ENCODE assay signal across 33 cellular contexts in genomic region chr6:29399525-29399924, GRCh38. TPM values are rescaled to one million over a fixed set of nuclear protein-coding genes. Genes with fewer than 3 reads are reported as not detected.
"Had no signal": no experiment of that assay in that cellular context is flagged by ENCODE, and none has a peak within 500 bp of the region (broad histone marks: within the 10 kb centered on the region; RNA-seq: fewer than 3 reads in every experiment).

No MANE protein-coding gene starts in this region.

- H3K27me3 ChIP-seq: Peyer's patch, SJSA1 had no signal

- H3K36me3 ChIP-seq: Peyer's patch, SJSA1 had no signal

- H3K4me1 ChIP-seq: Peyer's patch, SJSA1 had no signal

- ATAC-seq: PC-3 had no signal

- DNase-seq: Kasumi-1, NCI-H1048, NCI-H1092 treated with DMSO at 0.1 percent for 48 hours, NCI-H1105 treated with DMSO at 0.1 percent for 48 hours, NCI-H1417, NCI-H1436, NCI-H146, NCI-H1694, NCI-H187, NCI-H1930, NCI-H2029 treated with DMSO at 0.1 percent for 48 hours, NCI-H2081 treated with DMSO at 0.1 percent for 48 hours, NCI-H2107, NCI-H2171, NCI-H226, NCI-H446 treated with DMSO at 0.1 percent for 48 hours, NCI-H510A, NCI-H524, NCI-H526, NCI-H69, NCI-H748 treated with DMSO at 0.1 percent for 48 hours, NCI-H82, PC-3, Peyer's patch, Right ventricle myocardium superior, RPMI8226, SHP77 treated with DMSO at 0.1 percent for 48 hours, SK-N-SH, SW 1271, T-helper 1 cell had no signal

- H3K4me3 ChIP-seq: Peyer's patch, SJSA1 had no signal

- H3K9me3 ChIP-seq: Peyer's patch, SJSA1, SK-N-SH had no signal

- H3K4me2 ChIP-seq: SK-N-SH had no signal

- H3K9me2 ChIP-seq: SK-N-SH had no signal

- H3K9ac ChIP-seq: SK-N-SH had no signal

- H3K27ac ChIP-seq: Peyer's patch, SJSA1 had no signal

RNA-seq across cellular contexts. Expression of gene OR12D2, which starts 4.1 kb away (rescaled TPM):
- total RNA-seq: MCF 10A, OCI-LY7, PC-3, Peyer's patch, Right ventricle myocardium superior, SJSA1 had no signal
- polyA plus RNA-seq: SK-N-SH had no signal

RNA-seq across cellular contexts. Expression of gene OR12D1, which starts 15.2 kb away (rescaled TPM):
- total RNA-seq: MCF 10A, OCI-LY7, PC-3, Peyer's patch, Right ventricle myocardium superior, SJSA1 had no signal
- polyA plus RNA-seq: SK-N-SH had no signal

RNA-seq across cellular contexts. Expression of gene OR12D3, which starts 24.4 kb away (rescaled TPM):
- total RNA-seq: MCF 10A, OCI-LY7, PC-3, Peyer's patch, Right ventricle myocardium superior, SJSA1 had no signal
- polyA plus RNA-seq: SK-N-SH had no signal

RNA-seq across cellular contexts. Expression of gene OR5V1, which starts 30.9 kb away (rescaled TPM):
- total RNA-seq: MCF 10A, OCI-LY7, PC-3, Peyer's patch, Right ventricle myocardium superior, SJSA1 had no signal
- polyA plus RNA-seq: SK-N-SH had no signal

RNA-seq across cellular contexts. Expression of gene OR10C1, which starts 39.6 kb away (rescaled TPM):
- total RNA-seq: MCF 10A, OCI-LY7, PC-3, Peyer's patch, Right ventricle myocardium superior, SJSA1 had no signal
- polyA plus RNA-seq: SK-N-SH had no signal
